In the genomic region with DNA sequence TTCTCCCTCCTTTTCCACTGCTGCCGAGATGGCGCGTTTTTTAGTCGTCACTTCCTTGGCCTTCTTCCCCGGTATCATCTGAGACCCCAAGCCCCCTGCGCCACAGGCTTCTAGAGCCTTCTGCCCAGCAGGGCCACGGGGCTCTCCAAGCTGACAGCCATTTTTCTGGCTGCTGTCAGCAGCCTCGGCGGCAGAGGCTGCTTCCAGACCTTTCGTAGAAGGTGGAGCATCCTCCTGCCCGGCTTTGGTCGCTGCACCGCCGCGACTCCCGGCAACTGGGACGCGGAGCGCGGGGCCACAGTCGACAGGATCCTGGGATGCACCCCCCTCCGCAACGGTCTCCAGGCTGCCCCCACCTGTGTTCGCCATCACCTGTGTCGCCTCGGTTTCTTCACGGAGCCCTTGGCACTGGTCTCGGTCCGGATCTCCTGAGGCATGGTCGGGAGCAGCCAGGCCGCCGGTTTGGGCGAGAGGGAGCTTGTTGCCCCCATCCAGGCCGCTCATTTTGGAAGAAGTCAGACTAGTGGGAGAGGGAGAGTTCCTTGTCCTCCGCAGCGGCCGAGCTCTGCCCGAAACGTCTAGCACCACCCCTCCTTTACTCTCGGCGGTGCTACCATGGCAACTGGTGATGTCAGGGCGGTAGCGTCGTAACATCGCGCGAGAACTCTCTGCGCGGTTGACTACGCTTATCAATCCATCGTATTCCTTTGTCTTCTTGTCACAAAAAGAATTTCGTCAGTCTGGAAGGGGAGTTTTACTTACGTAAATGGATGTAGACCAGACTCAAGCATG, we compare ENCODE assay signal across 1 cellular context.
A peak's percentile ranks its signal among the peaks of the same experiment; 100 is the strongest.
TF ChIP-seq lines count a peak whose summit lies in the region.

A gene (minus strand): TSS at position 571 of the 792 bp plus-strand sequence. CDS start 67 bp downstream, at position 504.

TF ChIP-seq in K562, 482 proteins besides CTCF, POLR2A, EP300 and RAD21 (continued from another document and continues in another):
- TF ChIP-seq GABPB1 (CRISPR knock-in tag; IDR thresholded peaks at IDR 0.05) (peak; percentile 81), KAT7 (CRISPR knock-in tag; IDR thresholded peaks at IDR 0.05; ENCODE audit: borderline replicate concordance) (peak; percentile 56; the same call in 1 of the 2 replicates), ATF7 (IDR thresholded peaks at IDR 0.05) (peak; percentile 91), GATA2 (CRISPR knock-in tag; IDR thresholded peaks at IDR 0.05) (peak; percentile 55), E2F3 (CRISPR knock-in tag; IDR thresholded peaks at IDR 0.05) (no peak), MECOM (CRISPR knock-in tag; IDR thresholded peaks at IDR 0.05) (no peak), CC2D1A (IDR thresholded peaks at IDR 0.05) (no peak), MED1 (CRISPR knock-in tag; IDR thresholded peaks at IDR 0.05; ENCODE audit: borderline replicate concordance) (no peak), ZNF3 (CRISPR knock-in tag; IDR thresholded peaks at IDR 0.05) (no peak), RCOR1 (IDR thresholded peaks at IDR 0.05; ENCODE audit: borderline replicate concordance in 1 of 2, low read depth in 2 of 2, low read length in 2 of 2) (no peak; a peak in 1 of 4 replicates), DNMT1 (IDR thresholded peaks at IDR 0.05) (no peak), HIVEP1 (CRISPR knock-in tag; IDR thresholded peaks at IDR 0.05) (no peak), PCBP2 (IDR thresholded peaks at IDR 0.05; ENCODE audit: low read depth, low read length, poor library complexity, severe bottlenecking) (no peak), ZBTB17 (CRISPR knock-in tag; IDR thresholded peaks at IDR 0.05) (no peak), MBD2 (IDR thresholded peaks at IDR 0.05; ENCODE audit: borderline replicate concordance, low read depth) (0 out of 2 replicates have a peak, but pooled peaks have one; percentile 6), LARP7 (IDR thresholded peaks at IDR 0.05) (0 out of 2 replicates have a peak, but pooled peaks have one; percentile 2), HMG20A (CRISPR knock-in tag; conservative IDR thresholded peaks at IDR 0.05) (no peak), ZNF551 (CRISPR knock-in tag; IDR thresholded peaks at IDR 0.05) (no peak), TGIF2 (CRISPR knock-in tag; IDR thresholded peaks at IDR 0.05) (no peak), ASH1L (IDR thresholded peaks at IDR 0.05; ENCODE audit: borderline replicate concordance, low read depth, partially characterized antibody) (no peak), TAF7 (tag; IDR thresholded peaks at IDR 0.05) (no peak), CBFB (CRISPR knock-in tag; IDR thresholded peaks at IDR 0.05) (0 out of 2 replicates have a peak, but pooled peaks have one; percentile 19), NR2F6 (CRISPR knock-in tag; IDR thresholded peaks at IDR 0.05) (no peak), MCM2 (IDR thresholded peaks at IDR 0.05; ENCODE audit: low read depth) (no peak), RBBP5 (IDR thresholded peaks at IDR 0.05; ENCODE audit: borderline replicate concordance, insufficient read depth, low read length, poor library complexity, severe bottlenecking) (peak; percentile 72), TCF7L2 (IDR thresholded peaks at IDR 0.05; ENCODE audit: low read depth, low read length) (no peak), EGR1 (conservative IDR thresholded peaks at IDR 0.05) (no peak), CBX5 (IDR thresholded peaks at IDR 0.05; ENCODE audit: borderline replicate concordance, low read depth) (no peak), GABPB2 (CRISPR knock-in tag; conservative IDR thresholded peaks at IDR 0.05) (no peak), HNRNPLL (IDR thresholded peaks at IDR 0.05; ENCODE audit: low read depth, low read length, poor library complexity, severe bottlenecking) (peak; percentile 94), ZNF436 (CRISPR knock-in tag; IDR thresholded peaks at IDR 0.05) (no peak), POLR2AphosphoS2 (IDR thresholded peaks at IDR 0.05; ENCODE audit: low read length) (no peak), SIN3B (IDR thresholded peaks at IDR 0.05; ENCODE audit: low read depth) (0 out of 2 replicates have a peak, but pooled peaks have one; percentile 23), PTRF (tag; IDR thresholded peaks at IDR 0.05) (no peak), FOS (IDR thresholded peaks at IDR 0.05; ENCODE audit: extremely low read depth, insufficient read length) (no peak)
- TF ChIP-seq, protein P1, sequence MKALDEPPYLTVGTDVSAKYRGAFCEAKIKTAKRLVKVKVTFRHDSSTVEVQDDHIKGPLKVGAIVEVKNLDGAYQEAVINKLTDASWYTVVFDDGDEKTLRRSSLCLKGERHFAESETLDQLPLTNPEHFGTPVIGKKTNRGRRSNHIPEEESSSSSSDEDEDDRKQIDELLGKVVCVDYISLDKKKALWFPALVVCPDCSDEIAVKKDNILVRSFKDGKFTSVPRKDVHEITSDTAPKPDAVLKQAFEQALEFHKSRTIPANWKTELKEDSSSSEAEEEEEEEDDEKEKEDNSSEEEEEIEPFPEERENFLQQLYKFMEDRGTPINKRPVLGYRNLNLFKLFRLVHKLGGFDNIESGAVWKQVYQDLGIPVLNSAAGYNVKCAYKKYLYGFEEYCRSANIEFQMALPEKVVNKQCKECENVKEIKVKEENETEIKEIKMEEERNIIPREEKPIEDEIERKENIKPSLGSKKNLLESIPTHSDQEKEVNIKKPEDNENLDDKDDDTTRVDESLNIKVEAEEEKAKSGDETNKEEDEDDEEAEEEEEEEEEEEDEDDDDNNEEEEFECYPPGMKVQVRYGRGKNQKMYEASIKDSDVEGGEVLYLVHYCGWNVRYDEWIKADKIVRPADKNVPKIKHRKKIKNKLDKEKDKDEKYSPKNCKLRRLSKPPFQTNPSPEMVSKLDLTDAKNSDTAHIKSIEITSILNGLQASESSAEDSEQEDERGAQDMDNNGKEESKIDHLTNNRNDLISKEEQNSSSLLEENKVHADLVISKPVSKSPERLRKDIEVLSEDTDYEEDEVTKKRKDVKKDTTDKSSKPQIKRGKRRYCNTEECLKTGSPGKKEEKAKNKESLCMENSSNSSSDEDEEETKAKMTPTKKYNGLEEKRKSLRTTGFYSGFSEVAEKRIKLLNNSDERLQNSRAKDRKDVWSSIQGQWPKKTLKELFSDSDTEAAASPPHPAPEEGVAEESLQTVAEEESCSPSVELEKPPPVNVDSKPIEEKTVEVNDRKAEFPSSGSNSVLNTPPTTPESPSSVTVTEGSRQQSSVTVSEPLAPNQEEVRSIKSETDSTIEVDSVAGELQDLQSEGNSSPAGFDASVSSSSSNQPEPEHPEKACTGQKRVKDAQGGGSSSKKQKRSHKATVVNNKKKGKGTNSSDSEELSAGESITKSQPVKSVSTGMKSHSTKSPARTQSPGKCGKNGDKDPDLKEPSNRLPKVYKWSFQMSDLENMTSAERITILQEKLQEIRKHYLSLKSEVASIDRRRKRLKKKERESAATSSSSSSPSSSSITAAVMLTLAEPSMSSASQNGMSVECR (CRISPR knock-in tag; IDR thresholded peaks at IDR 0.05): peak; percentile 45; the same call in 1 of the 2 replicates
- TF ChIP-seq, protein P2, sequence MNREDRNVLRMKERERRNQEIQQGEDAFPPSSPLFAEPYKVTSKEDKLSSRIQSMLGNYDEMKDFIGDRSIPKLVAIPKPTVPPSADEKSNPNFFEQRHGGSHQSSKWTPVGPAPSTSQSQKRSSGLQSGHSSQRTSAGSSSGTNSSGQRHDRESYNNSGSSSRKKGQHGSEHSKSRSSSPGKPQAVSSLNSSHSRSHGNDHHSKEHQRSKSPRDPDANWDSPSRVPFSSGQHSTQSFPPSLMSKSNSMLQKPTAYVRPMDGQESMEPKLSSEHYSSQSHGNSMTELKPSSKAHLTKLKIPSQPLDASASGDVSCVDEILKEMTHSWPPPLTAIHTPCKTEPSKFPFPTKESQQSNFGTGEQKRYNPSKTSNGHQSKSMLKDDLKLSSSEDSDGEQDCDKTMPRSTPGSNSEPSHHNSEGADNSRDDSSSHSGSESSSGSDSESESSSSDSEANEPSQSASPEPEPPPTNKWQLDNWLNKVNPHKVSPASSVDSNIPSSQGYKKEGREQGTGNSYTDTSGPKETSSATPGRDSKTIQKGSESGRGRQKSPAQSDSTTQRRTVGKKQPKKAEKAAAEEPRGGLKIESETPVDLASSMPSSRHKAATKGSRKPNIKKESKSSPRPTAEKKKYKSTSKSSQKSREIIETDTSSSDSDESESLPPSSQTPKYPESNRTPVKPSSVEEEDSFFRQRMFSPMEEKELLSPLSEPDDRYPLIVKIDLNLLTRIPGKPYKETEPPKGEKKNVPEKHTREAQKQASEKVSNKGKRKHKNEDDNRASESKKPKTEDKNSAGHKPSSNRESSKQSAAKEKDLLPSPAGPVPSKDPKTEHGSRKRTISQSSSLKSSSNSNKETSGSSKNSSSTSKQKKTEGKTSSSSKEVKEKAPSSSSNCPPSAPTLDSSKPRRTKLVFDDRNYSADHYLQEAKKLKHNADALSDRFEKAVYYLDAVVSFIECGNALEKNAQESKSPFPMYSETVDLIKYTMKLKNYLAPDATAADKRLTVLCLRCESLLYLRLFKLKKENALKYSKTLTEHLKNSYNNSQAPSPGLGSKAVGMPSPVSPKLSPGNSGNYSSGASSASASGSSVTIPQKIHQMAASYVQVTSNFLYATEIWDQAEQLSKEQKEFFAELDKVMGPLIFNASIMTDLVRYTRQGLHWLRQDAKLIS (CRISPR knock-in tag; IDR thresholded peaks at IDR 0.05): no peak
- TF ChIP-seq, protein P3, sequence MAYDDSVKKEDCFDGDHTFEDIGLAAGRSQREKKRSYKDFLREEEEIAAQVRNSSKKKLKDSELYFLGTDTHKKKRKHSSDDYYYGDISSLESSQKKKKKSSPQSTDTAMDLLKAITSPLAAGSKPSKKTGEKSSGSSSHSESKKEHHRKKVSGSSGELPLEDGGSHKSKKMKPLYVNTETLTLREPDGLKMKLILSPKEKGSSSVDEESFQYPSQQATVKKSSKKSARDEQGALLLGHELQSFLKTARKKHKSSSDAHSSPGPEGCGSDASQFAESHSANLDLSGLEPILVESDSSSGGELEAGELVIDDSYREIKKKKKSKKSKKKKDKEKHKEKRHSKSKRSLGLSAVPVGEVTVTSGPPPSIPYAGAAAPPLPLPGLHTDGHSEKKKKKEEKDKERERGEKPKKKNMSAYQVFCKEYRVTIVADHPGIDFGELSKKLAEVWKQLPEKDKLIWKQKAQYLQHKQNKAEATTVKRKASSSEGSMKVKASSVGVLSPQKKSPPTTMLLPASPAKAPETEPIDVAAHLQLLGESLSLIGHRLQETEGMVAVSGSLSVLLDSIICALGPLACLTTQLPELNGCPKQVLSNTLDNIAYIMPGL (CRISPR knock-in tag; IDR thresholded peaks at IDR 0.05): no peak
- TF ChIP-seq, protein P4, sequence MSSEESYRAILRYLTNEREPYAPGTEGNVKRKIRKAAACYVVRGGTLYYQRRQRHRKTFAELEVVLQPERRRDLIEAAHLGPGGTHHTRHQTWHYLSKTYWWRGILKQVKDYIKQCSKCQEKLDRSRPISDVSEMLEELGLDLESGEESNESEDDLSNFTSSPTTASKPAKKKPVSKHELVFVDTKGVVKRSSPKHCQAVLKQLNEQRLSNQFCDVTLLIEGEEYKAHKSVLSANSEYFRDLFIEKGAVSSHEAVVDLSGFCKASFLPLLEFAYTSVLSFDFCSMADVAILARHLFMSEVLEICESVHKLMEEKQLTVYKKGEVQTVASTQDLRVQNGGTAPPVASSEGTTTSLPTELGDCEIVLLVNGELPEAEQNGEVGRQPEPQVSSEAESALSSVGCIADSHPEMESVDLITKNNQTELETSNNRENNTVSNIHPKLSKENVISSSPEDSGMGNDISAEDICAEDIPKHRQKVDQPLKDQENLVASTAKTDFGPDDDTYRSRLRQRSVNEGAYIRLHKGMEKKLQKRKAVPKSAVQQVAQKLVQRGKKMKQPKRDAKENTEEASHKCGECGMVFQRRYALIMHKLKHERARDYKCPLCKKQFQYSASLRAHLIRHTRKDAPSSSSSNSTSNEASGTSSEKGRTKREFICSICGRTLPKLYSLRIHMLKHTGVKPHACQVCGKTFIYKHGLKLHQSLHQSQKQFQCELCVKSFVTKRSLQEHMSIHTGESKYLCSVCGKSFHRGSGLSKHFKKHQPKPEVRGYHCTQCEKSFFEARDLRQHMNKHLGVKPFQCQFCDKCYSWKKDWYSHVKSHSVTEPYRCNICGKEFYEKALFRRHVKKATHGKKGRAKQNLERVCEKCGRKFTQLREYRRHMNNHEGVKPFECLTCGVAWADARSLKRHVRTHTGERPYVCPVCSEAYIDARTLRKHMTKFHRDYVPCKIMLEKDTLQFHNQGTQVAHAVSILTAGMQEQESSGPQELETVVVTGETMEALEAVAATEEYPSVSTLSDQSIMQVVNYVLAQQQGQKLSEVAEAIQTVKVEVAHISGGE (CRISPR knock-in tag; IDR thresholded peaks at IDR 0.05): no peak
- TF ChIP-seq, protein P5, sequence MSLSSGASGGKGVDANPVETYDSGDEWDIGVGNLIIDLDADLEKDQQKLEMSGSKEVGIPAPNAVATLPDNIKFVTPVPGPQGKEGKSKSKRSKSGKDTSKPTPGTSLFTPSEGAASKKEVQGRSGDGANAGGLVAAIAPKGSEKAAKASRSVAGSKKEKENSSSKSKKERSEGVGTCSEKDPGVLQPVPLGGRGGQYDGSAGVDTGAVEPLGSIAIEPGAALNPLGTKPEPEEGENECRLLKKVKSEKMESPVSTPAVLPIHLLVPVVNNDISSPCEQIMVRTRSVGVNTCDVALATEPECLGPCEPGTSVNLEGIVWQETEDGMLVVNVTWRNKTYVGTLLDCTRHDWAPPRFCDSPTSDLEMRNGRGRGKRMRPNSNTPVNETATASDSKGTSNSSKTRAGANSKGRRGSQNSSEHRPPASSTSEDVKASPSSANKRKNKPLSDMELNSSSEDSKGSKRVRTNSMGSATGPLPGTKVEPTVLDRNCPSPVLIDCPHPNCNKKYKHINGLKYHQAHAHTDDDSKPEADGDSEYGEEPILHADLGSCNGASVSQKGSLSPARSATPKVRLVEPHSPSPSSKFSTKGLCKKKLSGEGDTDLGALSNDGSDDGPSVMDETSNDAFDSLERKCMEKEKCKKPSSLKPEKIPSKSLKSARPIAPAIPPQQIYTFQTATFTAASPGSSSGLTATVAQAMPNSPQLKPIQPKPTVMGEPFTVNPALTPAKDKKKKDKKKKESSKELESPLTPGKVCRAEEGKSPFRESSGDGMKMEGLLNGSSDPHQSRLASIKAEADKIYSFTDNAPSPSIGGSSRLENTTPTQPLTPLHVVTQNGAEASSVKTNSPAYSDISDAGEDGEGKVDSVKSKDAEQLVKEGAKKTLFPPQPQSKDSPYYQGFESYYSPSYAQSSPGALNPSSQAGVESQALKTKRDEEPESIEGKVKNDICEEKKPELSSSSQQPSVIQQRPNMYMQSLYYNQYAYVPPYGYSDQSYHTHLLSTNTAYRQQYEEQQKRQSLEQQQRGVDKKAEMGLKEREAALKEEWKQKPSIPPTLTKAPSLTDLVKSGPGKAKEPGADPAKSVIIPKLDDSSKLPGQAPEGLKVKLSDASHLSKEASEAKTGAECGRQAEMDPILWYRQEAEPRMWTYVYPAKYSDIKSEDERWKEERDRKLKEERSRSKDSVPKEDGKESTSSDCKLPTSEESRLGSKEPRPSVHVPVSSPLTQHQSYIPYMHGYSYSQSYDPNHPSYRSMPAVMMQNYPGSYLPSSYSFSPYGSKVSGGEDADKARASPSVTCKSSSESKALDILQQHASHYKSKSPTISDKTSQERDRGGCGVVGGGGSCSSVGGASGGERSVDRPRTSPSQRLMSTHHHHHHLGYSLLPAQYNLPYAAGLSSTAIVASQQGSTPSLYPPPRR (CRISPR knock-in tag; IDR thresholded peaks at IDR 0.05; ENCODE audit: borderline replicate concordance): no peak
- TF ChIP-seq, protein P6, sequence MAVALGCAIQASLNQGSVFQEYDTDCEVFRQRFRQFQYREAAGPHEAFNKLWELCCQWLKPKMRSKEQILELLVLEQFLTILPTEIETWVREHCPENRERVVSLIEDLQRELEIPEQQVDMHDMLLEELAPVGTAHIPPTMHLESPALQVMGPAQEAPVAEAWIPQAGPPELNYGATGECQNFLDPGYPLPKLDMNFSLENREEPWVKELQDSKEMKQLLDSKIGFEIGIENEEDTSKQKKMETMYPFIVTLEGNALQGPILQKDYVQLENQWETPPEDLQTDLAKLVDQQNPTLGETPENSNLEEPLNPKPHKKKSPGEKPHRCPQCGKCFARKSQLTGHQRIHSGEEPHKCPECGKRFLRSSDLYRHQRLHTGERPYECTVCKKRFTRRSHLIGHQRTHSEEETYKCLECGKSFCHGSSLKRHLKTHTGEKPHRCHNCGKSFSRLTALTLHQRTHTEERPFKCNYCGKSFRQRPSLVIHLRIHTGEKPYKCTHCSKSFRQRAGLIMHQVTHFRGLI (CRISPR knock-in tag; IDR thresholded peaks at IDR 0.05): no peak
